Comparison of ENCODE assay signal across 22 cellular contexts in genomic region chr10:8006274-8006999, GRCh38. TPM values are rescaled to one million over a fixed set of nuclear protein-coding genes. Genes with fewer than 3 reads are reported as not detected.
DNase-seq lines count a peak whose midpoint lies in the region; ATAC-seq, FAIRE-seq and TF ChIP-seq lines count a peak whose summit lies in the region.
"Had no signal": no experiment of that assay in that cellular context is flagged by ENCODE, and none has a peak within 500 bp of the region (broad histone marks: within the 10 kb centered on the region; RNA-seq: fewer than 3 reads in every experiment).

No MANE protein-coding gene starts in this region.

- H3K79me2 ChIP-seq in OCI-LY3 (ENCODE audit: low read length): no peaks in the 10 kb centered on the region

- H3K4me1 ChIP-seq in OCI-LY3 (ENCODE audit: low read length) (peaks cover 16% of the 10 kb centered on the region), esophagus muscularis mucosa (no peaks in the 10 kb centered on the region), psoas muscle (no peaks in the 10 kb centered on the region)
- H3K4me1 ChIP-seq: ascending aorta, upper lobe of right lung had no signal

- FAIRE-seq in RCC 7860 (lab: Jason Lieb, UNC): no peak
- FAIRE-seq: HTR-8/SVneo had no signal

- TF ChIP-seq CTCF in GM12865 (IDR thresholded peaks at IDR 0.05; ENCODE audit: insufficient read depth, low read depth, low read length, missing control alignments) (no peak), GM20000 (IDR thresholded peaks at IDR 0.05; ENCODE audit: extremely low read depth, missing control alignments) (no peak), OCI-LY3 (IDR thresholded peaks at IDR 0.05; ENCODE audit: low read depth, low read length) (no peak), esophagus muscularis mucosa (IDR thresholded peaks at IDR 0.05) (no peak), psoas muscle (IDR thresholded peaks at IDR 0.05) (no peak)

- TF ChIP-seq POLR2A in esophagus muscularis mucosa (IDR thresholded peaks at IDR 0.05; ENCODE audit: low read depth): no peak

- H3K4me2 ChIP-seq in OCI-LY3 (ENCODE audit: low read length): peak overlapping the region; percentile 79
- H3K4me2 ChIP-seq: smooth muscle cell had no signal

- H3K36me3 Mint-ChIP-seq in T-helper 2 cell treated with Interferon-gamma antibody and Interleukin-4, amounts not matched to agents 5 μg/mL and 100 μg/mL, for 36 hours (ENCODE audit: low read depth): peaks cover 23% of the 10 kb centered on the region

- H2AFZ ChIP-seq in OCI-LY3 (ENCODE audit: low read depth, low read length): 0 out of 2 replicates have a peak overlapping the region, but pooled peaks have one; percentile 39

- ATAC-seq in HG03159 (IDR thresholded peaks at IDR 0.05; ENCODE audit: unreplicated experiment) (peak; percentile 82), psoas muscle (no peak)
- ATAC-seq: activated CD4-positive, CD25-positive, alpha-beta regulatory T cell treated with anti-CD3 and anti-CD28 coated beads, Interleukin-2, amount 50 U/mL, for 24 hours; HCT116; upper lobe of right lung had no signal

- no peaks in the 10 kb centered on the region for H4K20me1 ChIP-seq in OCI-LY3 (ENCODE audit: insufficient read depth, low read length)

- no peak for TF ChIP-seq EP300 in esophagus muscularis mucosa (IDR thresholded peaks at IDR 0.05)

- intact Hi-C loops in esophagus muscularis mucosa (cut with DNase I): no loop called here
- intact Hi-C loops in psoas muscle (cut with DNase I): no loop called here

- H3K9ac ChIP-seq in OCI-LY3 (ENCODE audit: low read length): no peak overlapping the region

- H3K27ac ChIP-seq in OCI-LY3 (ENCODE audit: low read length) (peak overlapping the region; percentile 69), esophagus muscularis mucosa (replicated peaks in 1 of 4) (no peak overlapping the region), psoas muscle (no peak overlapping the region)
- H3K27ac ChIP-seq: ascending aorta, upper lobe of right lung had no signal

- 81% methylated on average over 10 of the region's 10 CpGs for WGBS in esophagus muscularis mucosa
- WGBS in psoas muscle, 3 donors: 85 to 94% (median 92%) methylated on average over 10 of the region's 10 CpGs

- H3K9me3 ChIP-seq in OCI-LY3 (ENCODE audit: insufficient read depth, low read length): no peaks in the 10 kb centered on the region
- peaks cover 0 to 20% (median 9%) of the 10 kb centered on the region in 4 donors for H3K9me3 ChIP-seq in esophagus muscularis mucosa
- H3K9me3 ChIP-seq in psoas muscle: peaks cover 19% of the 10 kb centered on the region

- H3K4me3 ChIP-seq in GM12865 (ENCODE audit: low read depth, low read length) (no peak overlapping the region), OCI-LY3 (ENCODE audit: low read length) (peak overlapping the region; percentile 50), esophagus muscularis mucosa (no peak overlapping the region), psoas muscle (no peak overlapping the region)
- H3K4me3 ChIP-seq: ascending aorta, smooth muscle cell, upper lobe of right lung had no signal

- DNase-seq in GM12865 (ENCODE audit: low read depth): peak; percentile 15
- peak; percentile 42 for DNase-seq in GM20000 (ENCODE audit: low spot score)
- DNase-seq in esophagus muscularis mucosa (ENCODE audit: extremely low spot score): no peak
- DNase-seq in RCC 7860 (ENCODE audit: low spot score): no peak
- no peak for DNase-seq in T-helper 2 cell treated with Interferon-gamma antibody and Interleukin-4, amounts not matched to agents 5 μg/mL and 100 μg/mL, for 36 hours (ENCODE audit: low spot score)
- DNase-seq in psoas muscle: no peak
- DNase-seq: activated CD8-positive, alpha-beta memory T cell treated with anti-CD3 and anti-CD28 coated beads, Interleukin-2, amount 50 U/mL, for 4 hours; COR-L47; foreskin melanocyte; naive B cell; NCI-H2171 treated with DMSO at 0.1 percent for 48 hours; posterior cingulate gyrus; SHP77; stimulated activated naive CD4-positive, alpha-beta T cell treated with Interleukin-2 at 50 U/mL for 16 hours; upper lobe of right lung had no signal

- H3K4me1 Mint-ChIP-seq in T-helper 2 cell treated with Interferon-gamma antibody and Interleukin-4, amounts not matched to agents 5 μg/mL and 100 μg/mL, for 36 hours (ENCODE audit: low read depth): no peaks in the 10 kb centered on the region
- H3K4me1 Mint-ChIP-seq: naive B cell had no signal

- no peaks in the 10 kb centered on the region for H3K27me3 Mint-ChIP-seq in T-helper 2 cell treated with Interferon-gamma antibody and Interleukin-4, amounts not matched to agents 5 μg/mL and 100 μg/mL, for 36 hours (ENCODE audit: low read depth)
- H3K27me3 Mint-ChIP-seq: naive B cell had no signal

- no peak overlapping the region for H3K27ac Mint-ChIP-seq in T-helper 2 cell treated with Interferon-gamma antibody and Interleukin-4, amounts not matched to agents 5 μg/mL and 100 μg/mL, for 36 hours

- H3K36me3 ChIP-seq in OCI-LY3 (replicated peaks; ENCODE audit: low read depth, low read length) (peaks cover 4% of the 10 kb centered on the region), esophagus muscularis mucosa (peaks cover 16 to 30% (median 22%) of the 10 kb centered on the region in 4 donors), psoas muscle (ENCODE audit: insufficient read depth in 1 of 2, low read depth in 1 of 2) (peaks cover 0 to 24% of the 10 kb centered on the region in 2 donors)

- H3K9me3 Mint-ChIP-seq in T-helper 2 cell treated with Interferon-gamma antibody and Interleukin-4, amounts not matched to agents 5 μg/mL and 100 μg/mL, for 36 hours: peaks cover 22% of the 10 kb centered on the region

- no peak overlapping the region for H3K4me3 Mint-ChIP-seq in T-helper 2 cell treated with Interferon-gamma antibody and Interleukin-4, amounts not matched to agents 5 μg/mL and 100 μg/mL, for 36 hours
- H3K4me3 Mint-ChIP-seq: naive B cell had no signal

- no peaks in the 10 kb centered on the region for H3K27me3 ChIP-seq in OCI-LY3 (ENCODE audit: low read depth, low read length)
- no peaks in the 10 kb centered on the region for H3K27me3 ChIP-seq in esophagus muscularis mucosa
- no peaks in the 10 kb centered on the region for H3K27me3 ChIP-seq in psoas muscle (ENCODE audit: insufficient read depth in 3 of 3, low read length in 2 of 3)
- H3K27me3 ChIP-seq: ascending aorta, upper lobe of right lung had no signal

RNA-seq across cellular contexts. Expression of gene GATA3, which starts 48.1 kb away (rescaled TPM):
- total RNA-seq in esophagus muscularis mucosa (under 1 TPM in 3 of 4 donors, not detected in 1; 0.19 to 0.46 (median 0.33) TPM), psoas muscle (1 to 10 TPM in 2 of 4 donors, under 1 TPM in 2; 0.64 to 1.8 (median 0.89) TPM)
- 1 to 10 TPM in 1 of 3 donors, under 1 TPM in 2; 0.64 to 1.2 (median 0.74) TPM for polyA plus RNA-seq in psoas muscle
- total RNA-seq: ascending aorta had no signal

Comparison
In these comparisons a context has a peak if more than half of its experiments do, and no peak if none do; other contexts are left out.
1. DNase-seq: peak in GM12865 (single experiment) and GM20000 (single experiment); none in esophagus muscularis mucosa (single experiment), RCC 7860 (single experiment), T-helper 2 cell treated with Interferon-gamma antibody and Interleukin-4, amounts not matched to agents 5 μg/mL and 100 μg/mL, for 36 hours (single experiment) and psoas muscle (0 of 2).